ENCODE assay signal across 9 cellular contexts in genomic region chr13:94712812-94713555, GRCh38. TPM values are rescaled to one million over a fixed set of nuclear protein-coding genes. Genes with fewer than 3 reads are reported as not detected.
A peak's percentile ranks its signal among the peaks of the same experiment; 100 is the strongest.
DNase-seq lines count a peak whose midpoint lies in the region; ATAC-seq, FAIRE-seq and TF ChIP-seq lines count a peak whose summit lies in the region.
"Had no signal": no experiment of that assay in that cellular context is flagged by ENCODE, and none has a peak within 500 bp of the region (broad histone marks: within the 10 kb centered on the region; RNA-seq: fewer than 3 reads in every experiment).

No MANE protein-coding gene starts in this region.

- H3K79me2 ChIP-seq in GM23338 (replicated peaks; ENCODE audit: insufficient read depth) = no peaks in the 10 kb centered on the region

- peak; percentile 45 for DNase-seq in ACHN
- DNase-seq in GM23338 (ENCODE audit: low spot score) = peak; percentile 60
- no peak for DNase-seq in activated T-helper 1 cell treated with anti-CD3 and anti-CD28 coated beads, Interleukin-12 subunit alpha, Interleukin-12 subunit beta, Interleukin-2, Interleukin-4 antibody, amounts not matched to agents 30 ng/mL and 10 ng/mL and 1 ng/mL, durations not matched to agents 14 hours and 24 hours and 36 hours (ENCODE audit: low spot score)
- peak in 37 of 51 donors; percentile 17 to 81 (median 59) for DNase-seq in hypothalamus (lab: John Stamatoyannopoulos, UW)
- DNase-seq in gastrocnemius medialis = no peak
- no peak for DNase-seq in NOMO-1 treated with dmso at 0.1 percent for 144 hours (lab: John Stamatoyannopoulos, UW; ENCODE audit: unreplicated experiment)
- DNase-seq in GM19239 (ENCODE audit: insufficient read length, low spot score) = no peak
- DNase-seq in AG08396 (ENCODE audit: low spot score) = no peak

- TF ChIP-seq POLR2A in gastrocnemius medialis (IDR thresholded peaks at IDR 0.05) = no peak

- no peak overlapping the region for H2AFZ ChIP-seq in GM23338

- peak overlapping the region; percentile 64 for H3K4me3 ChIP-seq in GM23338
- H3K4me3 ChIP-seq in gastrocnemius medialis = peak overlapping the region; percentile 31 to 47 (median 38)

- peak overlapping the region; percentile 84 for H3K4me2 ChIP-seq in GM23338

- H3K9me2 ChIP-seq in GM23338 (ENCODE audit: insufficient read depth) = no peaks in the 10 kb centered on the region

- no peak overlapping the region for H3K27ac Mint-ChIP-seq in GM23338
- no peak overlapping the region for H3K27ac Mint-ChIP-seq in activated T-helper 1 cell treated with anti-CD3 and anti-CD28 coated beads, Interleukin-12 subunit alpha, Interleukin-12 subunit beta, Interleukin-2, Interleukin-4 antibody, amounts not matched to agents 30 ng/mL and 10 ng/mL and 1 ng/mL, durations not matched to agents 14 hours and 24 hours and 36 hours
- H3K27ac Mint-ChIP-seq: dendritic cell treated with granulocyte-macrophage colony-stimulating factor and Interleukin-4, amounts not matched to agents 40 ng/mL and 50 ng/mL, for 4 days had no signal

- in situ Hi-C loops in ACHN (cut with HindIII; ENCODE audit: low pct_ligation_motif_present, low pct_unique_long_range_greater_than_20kb, low sequenced_read_pairs) (no loop called here), gastrocnemius medialis (cut with MboI; ENCODE audit: low sequenced_read_pairs in 4 of 4) (no loop called here)

- H3K27me3 Mint-ChIP-seq in GM23338 (ENCODE audit: insufficient read depth, low read depth, poor library complexity) = peaks cover 50% of the 10 kb centered on the region
- H3K27me3 Mint-ChIP-seq in activated T-helper 1 cell treated with anti-CD3 and anti-CD28 coated beads, Interleukin-12 subunit alpha, Interleukin-12 subunit beta, Interleukin-2, Interleukin-4 antibody, amounts not matched to agents 30 ng/mL and 10 ng/mL and 1 ng/mL, durations not matched to agents 14 hours and 24 hours and 36 hours (ENCODE audit: insufficient read depth) = peaks cover 75% of the 10 kb centered on the region

- no peaks in the 10 kb centered on the region; the same call in 2 of the 3 replicates for H3K9me3 Mint-ChIP-seq in GM23338
- H3K9me3 Mint-ChIP-seq in activated T-helper 1 cell treated with anti-CD3 and anti-CD28 coated beads, Interleukin-12 subunit alpha, Interleukin-12 subunit beta, Interleukin-2, Interleukin-4 antibody, amounts not matched to agents 30 ng/mL and 10 ng/mL and 1 ng/mL, durations not matched to agents 14 hours and 24 hours and 36 hours = no peaks in the 10 kb centered on the region
- H3K9me3 Mint-ChIP-seq: dendritic cell treated with granulocyte-macrophage colony-stimulating factor and Interleukin-4, amounts not matched to agents 40 ng/mL and 50 ng/mL, for 4 days had no signal

- peaks cover 63% of the 10 kb centered on the region for H3K27me3 ChIP-seq in GM23338 (ENCODE audit: insufficient read depth)
- peaks cover 60 to 82% (median 75%) of the 10 kb centered on the region in 3 donors for H3K27me3 ChIP-seq in gastrocnemius medialis

- FAIRE-seq in GM19239 (lab: Jason Lieb, UNC) = no peak

- 0 out of 2 replicates have a peak, but pooled peaks cover 1% of the 10 kb centered on the region for H3F3A ChIP-seq in GM23338 (replicated peaks; ENCODE audit: low read depth)

- H3K36me3 Mint-ChIP-seq in GM23338 (ENCODE audit: low read depth) = no peaks in the 10 kb centered on the region; the same call in 2 of the 3 replicates
- H3K36me3 Mint-ChIP-seq in activated T-helper 1 cell treated with anti-CD3 and anti-CD28 coated beads, Interleukin-12 subunit alpha, Interleukin-12 subunit beta, Interleukin-2, Interleukin-4 antibody, amounts not matched to agents 30 ng/mL and 10 ng/mL and 1 ng/mL, durations not matched to agents 14 hours and 24 hours and 36 hours (ENCODE audit: low read depth) = peaks cover 1% of the 10 kb centered on the region

- ATAC-seq in GM23338 (peak; percentile 50), gastrocnemius medialis (no peak)

- peak overlapping the region; percentile 84 for H3K4me3 Mint-ChIP-seq in GM23338
- H3K4me3 Mint-ChIP-seq in activated T-helper 1 cell treated with anti-CD3 and anti-CD28 coated beads, Interleukin-12 subunit alpha, Interleukin-12 subunit beta, Interleukin-2, Interleukin-4 antibody, amounts not matched to agents 30 ng/mL and 10 ng/mL and 1 ng/mL, durations not matched to agents 14 hours and 24 hours and 36 hours = peak overlapping the region; percentile 59
- H3K4me3 Mint-ChIP-seq: dendritic cell treated with granulocyte-macrophage colony-stimulating factor and Interleukin-4, amounts not matched to agents 40 ng/mL and 50 ng/mL, for 4 days had no signal

- H4K20me1 ChIP-seq in GM23338 (replicated peaks; ENCODE audit: insufficient read depth) = no peaks in the 10 kb centered on the region

- TF ChIP-seq CTCF in GM23338 (conservative IDR thresholded peaks at IDR 0.05; ENCODE audit: low read depth in 2 of 2) (no peak), gastrocnemius medialis (IDR thresholded peaks at IDR 0.05 in 4 of 5, conservative IDR thresholded peaks at IDR 0.05 in 1 of 5) (no peak)

- H3K27ac ChIP-seq in GM23338 (ENCODE audit: low read depth) = no peak overlapping the region
- no peak overlapping the region for H3K27ac ChIP-seq in gastrocnemius medialis

- intact Hi-C loops in activated T-helper 1 cell treated with anti-CD3 and anti-CD28 coated beads, Interleukin-12 subunit alpha, Interleukin-12 subunit beta, Interleukin-2, Interleukin-4 antibody, amounts not matched to agents 30 ng/mL and 10 ng/mL and 1 ng/mL, durations not matched to agents 14 hours and 24 hours and 36 hours (cut with micrococcal nuclease) = loop anchor here (1.0 to 10.0 kb wide), 3 partner anchors 11 to 152 kb away; no protein-coding TSS in a partner anchor
- intact Hi-C loops in gastrocnemius medialis (cut with DNase I; ENCODE audit: low total_unique reads) = no loop called here

- no peaks in the 10 kb centered on the region for H3K9me3 ChIP-seq in gastrocnemius medialis

- peaks cover 50% of the 10 kb centered on the region for H3K4me1 Mint-ChIP-seq in GM23338
- peaks cover 10% of the 10 kb centered on the region for H3K4me1 Mint-ChIP-seq in activated T-helper 1 cell treated with anti-CD3 and anti-CD28 coated beads, Interleukin-12 subunit alpha, Interleukin-12 subunit beta, Interleukin-2, Interleukin-4 antibody, amounts not matched to agents 30 ng/mL and 10 ng/mL and 1 ng/mL, durations not matched to agents 14 hours and 24 hours and 36 hours (ENCODE audit: low read depth)

- H3K36me3 ChIP-seq in GM23338 (ENCODE audit: insufficient read depth) (no peaks in the 10 kb centered on the region), gastrocnemius medialis (no peaks in the 10 kb centered on the region)

- H3K4me1 ChIP-seq in GM23338 (ENCODE audit: insufficient read depth) (peaks cover 53% of the 10 kb centered on the region), gastrocnemius medialis (peaks cover 2 to 10% of the 10 kb centered on the region in 2 donors)

TF ChIP-seq in GM23338, 12 proteins besides CTCF, POLR2A, EP300 and RAD21 (continues in another document):
- TF ChIP-seq NANOG (IDR thresholded peaks at IDR 0.05; ENCODE audit: borderline replicate concordance) = no peak
- TF ChIP-seq POLR2AphosphoS5 (IDR thresholded peaks at IDR 0.05; ENCODE audit: low read depth) = peak; percentile 65; the same call in 1 of the 2 replicates
- TF ChIP-seq ETS1 (IDR thresholded peaks at IDR 0.05) = no peak

RNA-seq across cellular contexts. Expression of gene SOX21, which starts 0.6 kb away (rescaled TPM):
- total RNA-seq in GM23338 (2014; rRNA removed; shearing (Covaris generic)) = 3.5 and 4.7 TPM in 2 replicates
- polyA plus RNA-seq in GM23338 (2016; fragmentation: Nextera tagmentation; extraction: Ambion mirVana) = 1.7 and 2.3 TPM in 2 replicates
- total RNA-seq in activated T-helper 1 cell treated with anti-CD3 and anti-CD28 coated beads, Interleukin-12 subunit alpha, Interleukin-12 subunit beta, Interleukin-2, Interleukin-4 antibody, amounts not matched to agents 30 ng/mL and 10 ng/mL and 1 ng/mL, durations not matched to agents 14 hours and 24 hours and 36 hours = not detected in 2 replicates
- not detected for total RNA-seq in gastrocnemius medialis

Comparison
In these comparisons a context has a peak if more than half of its experiments do, and no peak if none do; other contexts are left out.
1. DNase-seq: peak in ACHN (single experiment), GM23338 (single experiment) and hypothalamus (37 of 51); none in activated T-helper 1 cell treated with anti-CD3 and anti-CD28 coated beads, Interleukin-12 subunit alpha, Interleukin-12 subunit beta, Interleukin-2, Interleukin-4 antibody, amounts not matched to agents 30 ng/mL and 10 ng/mL and 1 ng/mL, durations not matched to agents 14 hours and 24 hours and 36 hours (single experiment), gastrocnemius medialis (0 of 2), NOMO-1 treated with dmso at 0.1 percent for 144 hours (single experiment), GM19239 (single experiment) and AG08396 (single experiment).